Comparison of ENCODE assay signal across 13 cellular contexts in genomic region chr10:118986815-118987790, GRCh38. TPM values are rescaled to one million over a fixed set of nuclear protein-coding genes. Genes with fewer than 3 reads are reported as not detected.
DNase-seq lines count a peak whose midpoint lies in the region; ATAC-seq, FAIRE-seq and TF ChIP-seq lines count a peak whose summit lies in the region.
"Had no signal": no experiment of that assay in that cellular context is flagged by ENCODE, and none has a peak within 500 bp of the region (broad histone marks: within the 10 kb centered on the region; RNA-seq: fewer than 3 reads in every experiment).

No MANE protein-coding gene starts in this region.

- no peak for TF ChIP-seq CTCF in upper lobe of right lung (IDR thresholded peaks at IDR 0.05)

- H3K27ac ChIP-seq in Karpas-422 (ENCODE audit: low read length) (no peak overlapping the region), upper lobe of right lung (no peak overlapping the region)
- H3K27ac ChIP-seq: ovary had no signal

- H3K4me1 ChIP-seq in Karpas-422 (ENCODE audit: low read length) (peaks cover 13% of the 10 kb centered on the region), upper lobe of right lung (no peaks in the 10 kb centered on the region)

- no peaks in the 10 kb centered on the region for H4K20me1 ChIP-seq in Karpas-422 (ENCODE audit: insufficient read depth, low read depth, low read length)

- DNase-seq in GM12891 (ENCODE audit: insufficient read length, low spot score) (no peak), Karpas-422 (no peak), DMS153 treated with DMSO at 0.1 percent for 48 hours (lab: John Stamatoyannopoulos, UW; ENCODE audit: unreplicated experiment) (no peak), hepatic stellate cell (ENCODE audit: low spot score) (no peak), upper lobe of right lung (no peak), glomerular visceral epithelial cell (ENCODE audit: extremely low spot score) (no peak)
- DNase-seq: BE2C; ovary; stimulated activated CD4-positive, alpha-beta T cell treated with anti-CD3 and anti-CD28 coated beads, Interleukin-2, amount 100 ng/mL, for 48 hours; T1000 had no signal

- peak; percentile 73 for FAIRE-seq in GM12891 (lab: Jason Lieb, UNC)

- no peak overlapping the region for H3K9ac ChIP-seq in Karpas-422 (ENCODE audit: low read length)

- 0 out of 2 replicates have a peak overlapping the region, but pooled peaks have one; percentile 27 for H3K4me3 ChIP-seq in Karpas-422 (ENCODE audit: low read length)
- no peak overlapping the region for H3K4me3 ChIP-seq in upper lobe of right lung
- H3K4me3 ChIP-seq: lung, ovary had no signal

- H3K79me2 ChIP-seq in Karpas-422 (ENCODE audit: low read length), result no peaks in the 10 kb centered on the region

- TF ChIP-seq POLR2A in GM12891 (IDR thresholded peaks at IDR 0.05; ENCODE audit: low read depth, low read length), result no peak

- H3K36me3 ChIP-seq in Karpas-422 (ENCODE audit: insufficient read depth, low read length) (no peaks in the 10 kb centered on the region), upper lobe of right lung (no peaks in the 10 kb centered on the region)
- H3K36me3 ChIP-seq: BE2C, ovary had no signal

- intact Hi-C loops in upper lobe of right lung (cut with DNase I), result no loop called here

- ATAC-seq in GM19455 (IDR thresholded peaks at IDR 0.05; ENCODE audit: unreplicated experiment), result peak; percentile 80
- peak; percentile 84 for ATAC-seq in HG02885 (IDR thresholded peaks at IDR 0.05; ENCODE audit: poor library complexity, unreplicated experiment)
- ATAC-seq in upper lobe of right lung, result no peak

- no peaks in the 10 kb centered on the region for H3K9me3 ChIP-seq in Karpas-422 (ENCODE audit: low read length)
- peaks cover 4% of the 10 kb centered on the region for H3K9me3 ChIP-seq in upper lobe of right lung
- H3K9me3 ChIP-seq: BE2C, ovary had no signal

- H2AFZ ChIP-seq in Karpas-422 (ENCODE audit: low read length), result no peak overlapping the region

- H3K27me3 ChIP-seq in Karpas-422 (ENCODE audit: low read length) (no peaks in the 10 kb centered on the region), upper lobe of right lung (no peaks in the 10 kb centered on the region)
- H3K27me3 ChIP-seq: BE2C, ovary had no signal

- no peaks in the 10 kb centered on the region for H3K9me2 ChIP-seq in Karpas-422 (replicated peaks; ENCODE audit: insufficient read depth, low read length)

- peak overlapping the region; percentile 38 for H3K4me2 ChIP-seq in Karpas-422 (ENCODE audit: low read depth, low read length, poor library complexity, severe bottlenecking)

TF ChIP-seq in GM12891, 5 proteins besides CTCF, POLR2A, EP300 and RAD21:
- TF ChIP-seq SPI1 (IDR thresholded peaks at IDR 0.05; ENCODE audit: low read depth, low read length) (no peak), POU2F2 (IDR thresholded peaks at IDR 0.05; ENCODE audit: low read depth, low read length) (no peak), PAX5 (IDR thresholded peaks at IDR 0.05; ENCODE audit: insufficient read depth, low read length, severe bottlenecking) (no peak), TAF1 (IDR thresholded peaks at IDR 0.05; ENCODE audit: low read depth, low read length) (no peak), POLR2AphosphoS5 (IDR thresholded peaks at IDR 0.05; ENCODE audit: low read depth, low read length) (no peak)

RNA-seq across cellular contexts. Expression of gene NANOS1, which starts 42.4 kb away (rescaled TPM):
- 1.1 TPM for polyA plus RNA-seq in GM12891 (2012; ENCODE audit: low read depth, missing spikeins)
- 1.6 and 3.1 TPM in 2 replicates for total RNA-seq in Karpas-422 (2014; rRNA removed; shearing (Covaris generic); ENCODE audit: low replicate concordance)
- total RNA-seq in upper lobe of right lung, result 2.9 TPM
